Comparison of ENCODE assay signal across 9 cellular contexts in genomic region chr9:26746357-26747072, GRCh38.
DNase-seq lines count a peak whose midpoint lies in the region; ATAC-seq, FAIRE-seq and TF ChIP-seq lines count a peak whose summit lies in the region.
"Had no signal": no experiment of that assay in that cellular context is flagged by ENCODE, and none has a peak within 500 bp of the region (broad histone marks: within the 10 kb centered on the region; RNA-seq: fewer than 3 reads in every experiment).

No MANE protein-coding gene starts in this region.

- BruUV-seq in Calu3 (replicated peaks; lab: Mats Ljungman, UMichigan), result no TSS peak

- H2AK5ac ChIP-seq in H1 (ENCODE audit: low read depth, low read length), result no peak overlapping the region

- peak overlapping the region; percentile 78 for H3K27ac Mint-ChIP-seq in Calu3 (ENCODE audit: unreplicated experiment)
- H3K27ac Mint-ChIP-seq in CD4-positive, alpha-beta T cell, result no peak overlapping the region
- no peak overlapping the region for H3K27ac Mint-ChIP-seq in effector memory CD8-positive, alpha-beta T cell
- H3K27ac Mint-ChIP-seq: activated naive CD8-positive, alpha-beta T cell treated with anti-CD3 and anti-CD28 coated beads, Interleukin-2, amount 10 ng/mL, durations not matched to agents 7 days and 5 days had no signal

- H3K23me2 ChIP-seq in H1 (ENCODE audit: low read depth, low read length), result no peaks in the 10 kb centered on the region

- no peak overlapping the region for H3K4me2 ChIP-seq in H1 (ENCODE audit: insufficient read depth in 1 of 2, low read depth in 2 of 2, low read length in 2 of 2)

- no peak overlapping the region for H2AFZ ChIP-seq in H1 (ENCODE audit: low read length)

- CTCF ChIA-PET in Calu3 (lab: Charles Lee) (interaction anchor here (0.6 to 1.2 kb wide), 3 partner anchors 110 to 179 kb away, joined by 3 to 6 read pairs (median 4); no protein-coding TSS in a partner anchor), H1 (lab: Charles Lee; ENCODE audit: partially characterized antibody) (interaction anchor here (0.6 to 1.5 kb wide), 11 partner anchors 9 to 251 kb away, joined by 3 to 7 read pairs (median 4); no protein-coding TSS in a partner anchor)
- CTCF ChIA-PET in CD4-positive, alpha-beta T cell (lab: Charles Lee), result no interaction called here

- H3K79me2 ChIP-seq in H1 (ENCODE audit: control insufficient read depth in 1 of 2, insufficient read depth in 2 of 2, low read length in 2 of 2), result no peaks in the 10 kb centered on the region

- H2BK5ac ChIP-seq in H1 (ENCODE audit: low read depth, low read length), result peak overlapping the region; percentile 91; the same call in 1 of the 2 replicates

- H4K20me1 ChIP-seq in H1 (replicated peaks in 1 of 2; ENCODE audit: control insufficient read depth in 1 of 2, insufficient read depth in 2 of 2, low read length in 2 of 2), result no peaks in the 10 kb centered on the region

- intact Hi-C loops in Calu3 (cut with micrococcal nuclease; ENCODE audit: unreplicated experiment), result no loop called here
- intact Hi-C loops in CD4-positive, alpha-beta T cell (cut with DNase I, micrococcal nuclease), result no loop called here

- no peak overlapping the region for H3K56ac ChIP-seq in H1 (replicated peaks; ENCODE audit: insufficient read length, low read depth, low read length)

- FAIRE-seq in H1 (lab: Jason Lieb, UNC), result peak; percentile 86

- no peaks in the 10 kb centered on the region for H3K9me3 Mint-ChIP-seq in Calu3 (ENCODE audit: low read depth, unreplicated experiment)
- no peaks in the 10 kb centered on the region for H3K9me3 Mint-ChIP-seq in CD4-positive, alpha-beta T cell
- no peaks in the 10 kb centered on the region for H3K9me3 Mint-ChIP-seq in effector memory CD8-positive, alpha-beta T cell
- H3K9me3 Mint-ChIP-seq: activated naive CD8-positive, alpha-beta T cell treated with anti-CD3 and anti-CD28 coated beads, Interleukin-2, amount 10 ng/mL, durations not matched to agents 7 days and 5 days had no signal

- ATAC-seq in GM21390 (IDR thresholded peaks at IDR 0.05; ENCODE audit: unreplicated experiment) (peak; percentile 88), HG03378 (IDR thresholded peaks at IDR 0.05; ENCODE audit: unreplicated experiment) (peak; percentile 85)
- no peak for ATAC-seq in CD4-positive, alpha-beta T cell (ENCODE audit: poor library complexity)
- ATAC-seq in effector memory CD8-positive, alpha-beta T cell (replicated peaks), result no peak

- peak overlapping the region; percentile 3 for H2BK120ac ChIP-seq in H1 (replicated peaks; ENCODE audit: low read depth, low read length)

- H3K4me1 Mint-ChIP-seq in Calu3 (ENCODE audit: low read depth, unreplicated experiment), result peaks cover 9% of the 10 kb centered on the region
- H3K4me1 Mint-ChIP-seq in CD4-positive, alpha-beta T cell (ENCODE audit: low read depth), result peaks cover 3% of the 10 kb centered on the region
- H3K4me1 Mint-ChIP-seq in effector memory CD8-positive, alpha-beta T cell (ENCODE audit: low read depth in 2 of 2), result peaks cover 0 to 4% of the 10 kb centered on the region in 2 donors
- H3K4me1 Mint-ChIP-seq: activated naive CD8-positive, alpha-beta T cell treated with anti-CD3 and anti-CD28 coated beads, Interleukin-2, amount 10 ng/mL, durations not matched to agents 7 days and 5 days had no signal

- H3K27me3 ChIP-seq in H1 (replicated peaks in 1 of 4; ENCODE audit: control insufficient read depth in 3 of 4, extremely low read depth in 1 of 4, insufficient read depth in 3 of 4, low read length in 3 of 4) (no peaks in the 10 kb centered on the region), tibial nerve (no peaks in the 10 kb centered on the region)
- H3K27me3 ChIP-seq in CD4-positive, alpha-beta T cell (ENCODE audit: control insufficient read depth, insufficient read depth, low read length), result no peaks in the 10 kb centered on the region

- TF ChIP-seq EP300 in H1 (IDR thresholded peaks at IDR 0.05; ENCODE audit: borderline replicate concordance in 1 of 2, low read depth in 2 of 2, low read length in 2 of 2) (no peak), tibial nerve (IDR thresholded peaks at IDR 0.05) (no peak)

- H2BK12ac ChIP-seq in H1 (ENCODE audit: low read depth, low read length), result peak overlapping the region; percentile 56; the same call in 1 of the 2 replicates

- TF ChIP-seq POLR2A in H1 (IDR thresholded peaks at IDR 0.05; ENCODE audit: control extremely low read depth in 1 of 2, low read depth in 2 of 2, low read length in 2 of 2), result no peak
- no peak for TF ChIP-seq POLR2A in tibial nerve (IDR thresholded peaks at IDR 0.05)

- H4K5ac ChIP-seq in H1 (ENCODE audit: insufficient read length, low read depth, low read length), result peak overlapping the region; percentile 79

- H3K36me3 Mint-ChIP-seq in Calu3 (ENCODE audit: insufficient read depth, unreplicated experiment), result no peaks in the 10 kb centered on the region
- H3K36me3 Mint-ChIP-seq in CD4-positive, alpha-beta T cell (ENCODE audit: low read depth), result no peaks in the 10 kb centered on the region
- H3K36me3 Mint-ChIP-seq in effector memory CD8-positive, alpha-beta T cell (ENCODE audit: insufficient read depth), result no peaks in the 10 kb centered on the region
- H3K36me3 Mint-ChIP-seq: activated naive CD8-positive, alpha-beta T cell treated with anti-CD3 and anti-CD28 coated beads, Interleukin-2, amount 10 ng/mL, durations not matched to agents 7 days and 5 days had no signal

- POLR2A ChIA-PET in H1 (lab: Charles Lee; ENCODE audit: partially characterized antibody), result interaction anchor here (0.7 to 1.5 kb wide), 3 partner anchors 22 to 67 kb away, joined by 3 to 6 read pairs (median 3); no protein-coding TSS in a partner anchor
- POLR2A ChIA-PET in CD4-positive, alpha-beta T cell (lab: Charles Lee), result no interaction called here

- no peak overlapping the region for H3K4ac ChIP-seq in H1 (replicated peaks; ENCODE audit: insufficient read length, low read depth, low read length)

- no peak for TF ChIP-seq RAD21 in H1 (IDR thresholded peaks at IDR 0.05 in 1 of 2, conservative IDR thresholded peaks at IDR 0.05 in 1 of 2; ENCODE audit: low read depth in 2 of 2, low read length in 2 of 2)

- H3K4me1 ChIP-seq in H1 (replicated peaks in 1 of 4; ENCODE audit: control insufficient read depth in 3 of 4, insufficient read depth in 4 of 4, low read length in 3 of 4) (peaks cover 0 to 11% (median 5%) of the 10 kb centered on the region in 4 experiments; a peak in 5 of 7 replicates), tibial nerve (no peaks in the 10 kb centered on the region)

- H3K36me3 ChIP-seq in H1 (ENCODE audit: control insufficient read depth in 2 of 4, insufficient read depth in 4 of 4, low read length in 3 of 4), result no peaks in the 10 kb centered on the region
- H3K36me3 ChIP-seq in tibial nerve, result no peaks in the 10 kb centered on the region

- peak overlapping the region; percentile 35; the same call in 1 of the 2 replicates for H3K27ac ChIP-seq in H1 (ENCODE audit: low read depth, low read length)
- H3K27ac ChIP-seq in tibial nerve, result no peak overlapping the region
- no peak overlapping the region for H3K27ac ChIP-seq in CD4-positive, alpha-beta T cell (ENCODE audit: low read depth, low read length)

- no peaks in the 10 kb centered on the region for H3K27me3 Mint-ChIP-seq in Calu3 (ENCODE audit: unreplicated experiment)
- peaks cover 11% of the 10 kb centered on the region for H3K27me3 Mint-ChIP-seq in CD4-positive, alpha-beta T cell
- H3K27me3 Mint-ChIP-seq in effector memory CD8-positive, alpha-beta T cell, result peaks cover 5 to 8% of the 10 kb centered on the region in 2 donors

- TF ChIP-seq CTCF in Calu3 (IDR thresholded peaks at IDR 0.05; ENCODE audit: unreplicated experiment) (no peak), H1 (IDR thresholded peaks at IDR 0.05; ENCODE audit: control extremely low read depth in 1 of 3, insufficient read depth in 1 of 3, low read depth in 1 of 3, low read length in 3 of 3) (no peak), tibial nerve (IDR thresholded peaks at IDR 0.05) (no peak)
- no peak for TF ChIP-seq CTCF in CD4-positive, alpha-beta T cell (IDR thresholded peaks at IDR 0.05)

- no peaks in the 10 kb centered on the region for H3K79me1 ChIP-seq in H1 (ENCODE audit: low read depth, low read length)

- H2BK15ac ChIP-seq in H1 (ENCODE audit: low read length), result no peak overlapping the region

- no peak overlapping the region for H3K9ac ChIP-seq in H1 (replicated peaks in 1 of 4; ENCODE audit: extremely low read depth in 1 of 4, low read depth in 3 of 4, low read length in 3 of 4)

- DNase-seq in Calu3 (peak; percentile 32), H1 (ENCODE audit: low read depth in 1 of 2, low spot score in 2 of 2) (peak in 1 of 2 experiments; percentile 46), NOMO-1 treated with dmso at 0.1 percent for 144 hours (lab: John Stamatoyannopoulos, UW; ENCODE audit: unreplicated experiment) (no peak), tibial nerve (ENCODE audit: low spot score in 2 of 2) (no peak)
- DNase-seq in CD4-positive, alpha-beta T cell, result no peak
- no peak for DNase-seq in effector memory CD8-positive, alpha-beta T cell
- DNase-seq: activated naive CD8-positive, alpha-beta T cell treated with anti-CD3 and anti-CD28 coated beads, Interleukin-2, amount 10 ng/mL, durations not matched to agents 7 days and 5 days had no signal

- H2BK20ac ChIP-seq in H1 (ENCODE audit: low read length), result no peak overlapping the region; the same call in 1 of the 2 replicates

- no peak overlapping the region for H3K14ac ChIP-seq in H1 (ENCODE audit: insufficient read length)

- 56% methylated on average over 4 of the region's 4 CpGs; no CpG with 5 or more reads in 1 of the 2 experiments for WGBS in H1 (ENCODE audit: extremely low coverage in 1 of 2, insufficient coverage in 1 of 2, insufficient read length in 1 of 2, insufficient replicate concordance in 2 of 2, low coverage in 1 of 2, low lambda C conversion rate in 2 of 2, missing lambda C conversion rate in 1 of 2), 2 experiments
- 85 to 90% methylated on average over 4 of the region's 4 CpGs for WGBS in tibial nerve, 2 donors

- H3K9me3 ChIP-seq in H1 (ENCODE audit: insufficient read depth in 2 of 2, low read depth in 1 of 2, low read length in 1 of 2), result no peaks in the 10 kb centered on the region; a peak in 1 of 4 replicates
- H3K9me3 ChIP-seq in tibial nerve, result no peaks in the 10 kb centered on the region
- no peaks in the 10 kb centered on the region for H3K9me3 ChIP-seq in CD4-positive, alpha-beta T cell (ENCODE audit: control insufficient read depth, low read length)

- peak overlapping the region; percentile 73; the same call in 1 of the 2 replicates for H3K18ac ChIP-seq in H1 (ENCODE audit: extremely low read depth, low read length)

- H4K91ac ChIP-seq in H1 (replicated peaks; ENCODE audit: insufficient read length, low read length), result peak overlapping the region; percentile 62

- no peak overlapping the region for H4K8ac ChIP-seq in H1 (ENCODE audit: extremely low read depth, insufficient read depth, low read length)

- no peak overlapping the region for H3K23ac ChIP-seq in H1 (ENCODE audit: insufficient read length)

- H3K4me3 ChIP-seq in H1 (ENCODE audit: extremely low read depth in 1 of 4, insufficient read depth in 2 of 4, low read depth in 3 of 4, low read length in 4 of 4) (no peak overlapping the region), tibial nerve (no peak overlapping the region)

- no peak overlapping the region for H3K4me3 Mint-ChIP-seq in Calu3 (ENCODE audit: low read depth, unreplicated experiment)
- no peak overlapping the region for H3K4me3 Mint-ChIP-seq in CD4-positive, alpha-beta T cell
- no peak overlapping the region for H3K4me3 Mint-ChIP-seq in effector memory CD8-positive, alpha-beta T cell
- H3K4me3 Mint-ChIP-seq: activated naive CD8-positive, alpha-beta T cell treated with anti-CD3 and anti-CD28 coated beads, Interleukin-2, amount 10 ng/mL, durations not matched to agents 7 days and 5 days had no signal

Comparison
In these comparisons a context has a peak if more than half of its experiments do, and no peak if none do; other contexts are left out.
1. ATAC-seq: peak in GM21390 (single experiment) and HG03378 (single experiment); none in CD4-positive, alpha-beta T cell (single experiment) and effector memory CD8-positive, alpha-beta T cell (single experiment).